Comparison of ENCODE assay signal across 9 cellular contexts in genomic region chr4:99998062-99998880, GRCh38. TPM values are rescaled to one million over a fixed set of nuclear protein-coding genes. Genes with fewer than 3 reads are reported as not detected.
DNase-seq lines count a peak whose midpoint lies in the region; ATAC-seq and TF ChIP-seq lines count a peak whose summit lies in the region.
"Had no signal": no experiment of that assay in that cellular context is flagged by ENCODE, and none has a peak within 500 bp of the region (broad histone marks: within the 10 kb centered on the region; RNA-seq: fewer than 3 reads in every experiment).

No MANE protein-coding gene starts in this region.

- no peaks in the 10 kb centered on the region for H3K79me2 ChIP-seq in hepatocyte

- H3K4me3 ChIP-seq in SK-N-MC (no peak overlapping the region), hepatocyte (no peak overlapping the region)
- no peak overlapping the region for H3K4me3 ChIP-seq in CD8-positive, alpha-beta T cell (ENCODE audit: low read depth, low read length)

- ATAC-seq in HG03103 (IDR thresholded peaks at IDR 0.05; ENCODE audit: low read depth, unreplicated experiment) (peak; percentile 58), HG02763 (IDR thresholded peaks at IDR 0.05; ENCODE audit: unreplicated experiment) (no peak)
- ATAC-seq in CD8-positive, alpha-beta T cell: no peak

- no peak overlapping the region for H3K4me2 ChIP-seq in hepatocyte

- peak; percentile 75 for TF ChIP-seq CTCF in hepatocyte (IDR thresholded peaks at IDR 0.05; ENCODE audit: poor library complexity)
- no peak for TF ChIP-seq CTCF in CD8-positive, alpha-beta T cell (IDR thresholded peaks at IDR 0.05)

- H3K36me3 ChIP-seq in SK-N-MC (ENCODE audit: insufficient read depth, low read length): no peaks in the 10 kb centered on the region
- H3K36me3 ChIP-seq in hepatocyte (replicated peaks; ENCODE audit: insufficient read depth, low read depth): no peaks in the 10 kb centered on the region
- no peaks in the 10 kb centered on the region for H3K36me3 ChIP-seq in CD8-positive, alpha-beta T cell (ENCODE audit: insufficient read depth, low read length)

- no peaks in the 10 kb centered on the region for H3K4me1 ChIP-seq in hepatocyte (ENCODE audit: insufficient read depth)
- H3K4me1 ChIP-seq in CD8-positive, alpha-beta T cell (ENCODE audit: insufficient read depth, low read length): no peaks in the 10 kb centered on the region

- H2AFZ ChIP-seq in hepatocyte: peak overlapping the region; percentile 38

- WGBS in hepatocyte (ENCODE audit: low lambda C conversion rate, missing lambda C conversion rate): 64% methylated on average over 2 of the region's 2 CpGs

- H3K9ac ChIP-seq in SK-N-MC (ENCODE audit: insufficient read length): no peak overlapping the region

- H3K9me2 ChIP-seq in hepatocyte (replicated peaks; ENCODE audit: insufficient read depth): no peaks in the 10 kb centered on the region

- H3K9me3 ChIP-seq in SK-N-MC (ENCODE audit: low read depth, low read length): no peaks in the 10 kb centered on the region
- no peaks in the 10 kb centered on the region for H3K9me3 ChIP-seq in hepatocyte (ENCODE audit: low read depth)
- no peaks in the 10 kb centered on the region for H3K9me3 ChIP-seq in CD8-positive, alpha-beta T cell (ENCODE audit: low read length)

- H3K9me3 Mint-ChIP-seq in CD8-positive, alpha-beta T cell: no peaks in the 10 kb centered on the region
- H3K9me3 Mint-ChIP-seq: activated naive CD4-positive, alpha-beta T cell treated with anti-CD3 and anti-CD28 coated beads, Interleukin-2, amount 50 U/mL, for 24 hours had no signal

- H3K27ac ChIP-seq in SK-N-MC (no peak overlapping the region), hepatocyte (no peak overlapping the region)
- no peak overlapping the region for H3K27ac ChIP-seq in CD8-positive, alpha-beta T cell (ENCODE audit: low read depth, low read length)

- CTCF ChIA-PET in CD8-positive, alpha-beta T cell (lab: Charles Lee): interaction anchor here (0.9 to 1.2 kb wide), 2 partner anchors 9 to 100 kb away, joined by 3 to 4 read pairs; no protein-coding TSS in a partner anchor

- peak; percentile 24 for DNase-seq in SKM-1 treated with dmso at 0.1 percent for 144 hours (lab: John Stamatoyannopoulos, UW; ENCODE audit: unreplicated experiment)
- DNase-seq in SKM-1 (lab: John Stamatoyannopoulos, UW; ENCODE audit: unreplicated experiment): no peak
- peak; percentile 61 for DNase-seq in SK-N-MC (ENCODE audit: low read depth, low spot score)
- DNase-seq in hepatocyte (ENCODE audit: low spot score): peak; percentile 50
- DNase-seq in ecto neural progenitor cell (ENCODE audit: low spot score): no peak
- DNase-seq in CD8-positive, alpha-beta T cell: no peak

- H3K27ac Mint-ChIP-seq in CD8-positive, alpha-beta T cell: no peak overlapping the region
- H3K27ac Mint-ChIP-seq: activated naive CD4-positive, alpha-beta T cell treated with anti-CD3 and anti-CD28 coated beads, Interleukin-2, amount 50 U/mL, for 24 hours had no signal

- no peaks in the 10 kb centered on the region for H3K27me3 Mint-ChIP-seq in CD8-positive, alpha-beta T cell (ENCODE audit: low read depth)

- H3K27me3 ChIP-seq in hepatocyte: no peaks in the 10 kb centered on the region
- H3K27me3 ChIP-seq in CD8-positive, alpha-beta T cell (ENCODE audit: insufficient read depth, low read length): no peaks in the 10 kb centered on the region

- no peaks in the 10 kb centered on the region for H3K4me1 Mint-ChIP-seq in CD8-positive, alpha-beta T cell (ENCODE audit: low read depth)
- H3K4me1 Mint-ChIP-seq: activated naive CD4-positive, alpha-beta T cell treated with anti-CD3 and anti-CD28 coated beads, Interleukin-2, amount 50 U/mL, for 24 hours had no signal

- H4K20me1 ChIP-seq in hepatocyte (ENCODE audit: insufficient read depth, poor library complexity, severe bottlenecking): no peaks in the 10 kb centered on the region

- POLR2A ChIA-PET in CD8-positive, alpha-beta T cell (lab: Charles Lee): interaction anchor here (0.8 kb wide), 1 partner anchor 52 kb away, joined by 3 read pairs; the partner anchor contains the start of gene DNAJB14

- no peaks in the 10 kb centered on the region for H3K36me3 Mint-ChIP-seq in CD8-positive, alpha-beta T cell
- H3K36me3 Mint-ChIP-seq: activated naive CD4-positive, alpha-beta T cell treated with anti-CD3 and anti-CD28 coated beads, Interleukin-2, amount 50 U/mL, for 24 hours had no signal

- intact Hi-C loops in CD8-positive, alpha-beta T cell (cut with DNase I, micrococcal nuclease): no loop called here

- no peak overlapping the region for H3K4me3 Mint-ChIP-seq in CD8-positive, alpha-beta T cell
- H3K4me3 Mint-ChIP-seq: activated naive CD4-positive, alpha-beta T cell treated with anti-CD3 and anti-CD28 coated beads, Interleukin-2, amount 50 U/mL, for 24 hours had no signal

RNA-seq across cellular contexts. Expression of gene H2AZ1, which starts 48.2 kb away (rescaled TPM):
- 339 and 361 TPM in 2 replicates for total RNA-seq in hepatocyte
- polyA plus RNA-seq in hepatocyte: 363 and 427 TPM in 2 replicates
- 100 to 1,000 TPM in 1 of 2 experiments, 10 to 100 TPM in 1; 99.6 to 103 TPM for total RNA-seq in CD8-positive, alpha-beta T cell

RNA-seq across cellular contexts. Expression of gene DNAJB14, which starts 51.9 kb away (rescaled TPM):
- 49.1 and 52.6 TPM in 2 replicates for total RNA-seq in hepatocyte
- polyA plus RNA-seq in hepatocyte: 19.0 and 25.1 TPM in 2 replicates
- total RNA-seq in CD8-positive, alpha-beta T cell: 10 to 100 TPM; 69.5 to 71.8 TPM

Comparison
In these comparisons a context has a peak if more than half of its experiments do, and no peak if none do; other contexts are left out.
1. DNase-seq: peak in SKM-1 treated with dmso at 0.1 percent for 144 hours (single experiment), SK-N-MC (single experiment) and hepatocyte (single experiment); none in SKM-1 (single experiment), ecto neural progenitor cell (single experiment) and CD8-positive, alpha-beta T cell (0 of 7).